In genomic region chr17:75844530-75845057, GRCh38 we compare ENCODE assay signal across 8 cellular contexts. TPM values are rescaled to one million over a fixed set of nuclear protein-coding genes. Genes with fewer than 3 reads are reported as not detected.
DNase-seq lines count a peak whose midpoint lies in the region; ATAC-seq and TF ChIP-seq lines count a peak whose summit lies in the region.

No MANE protein-coding gene starts in this region.

- H3K27me3 Mint-ChIP-seq in CD8-positive, alpha-beta T cell (ENCODE audit: low read depth), result no peaks in the 10 kb centered on the region
- H3K27me3 Mint-ChIP-seq in activated T-helper 1 cell treated with anti-CD3 and anti-CD28 coated beads, Interleukin-12 subunit alpha, Interleukin-12 subunit beta, Interleukin-2, Interleukin-4 antibody, amounts not matched to agents 30 ng/mL and 10 ng/mL and 1 ng/mL, durations not matched to agents 14 hours and 24 hours and 36 hours (ENCODE audit: insufficient read depth), result no peaks in the 10 kb centered on the region

- H3K27ac ChIP-seq in CD8-positive, alpha-beta T cell (ENCODE audit: low read depth, low read length), result peak overlapping the region; percentile 88
- H3K27ac ChIP-seq in HEK293 (ENCODE audit: extremely low read depth, low read depth, low read length) (no peak overlapping the region), layer of hippocampus (ENCODE audit: low read depth, low read length) (peak overlapping the region; percentile 76), thyroid gland (peak overlapping the region; percentile 83 to 94 (median 90))

- CTCF ChIA-PET in CD8-positive, alpha-beta T cell (lab: Charles Lee), result interaction anchor here (0.9 to 5.4 kb wide), 15 partner anchors 10 to 146 kb away, joined by 3 to 30 read pairs (median 4); partner anchors contain the start of genes GALK1, TRIM47, TRIM65 and WBP2
- CTCF ChIA-PET in HEK293 (lab: Yijun Ruan, JAX), result interaction anchor here (0.7 to 5.5 kb wide), 12 partner anchors 8 to 61 kb away, joined by 3 to 40 read pairs (median 5); partner anchors contain the start of gene WBP2

- H3K36me3 Mint-ChIP-seq in CD8-positive, alpha-beta T cell, result peaks cover 49% of the 10 kb centered on the region
- peaks cover 21% of the 10 kb centered on the region for H3K36me3 Mint-ChIP-seq in activated T-helper 1 cell treated with anti-CD3 and anti-CD28 coated beads, Interleukin-12 subunit alpha, Interleukin-12 subunit beta, Interleukin-2, Interleukin-4 antibody, amounts not matched to agents 30 ng/mL and 10 ng/mL and 1 ng/mL, durations not matched to agents 14 hours and 24 hours and 36 hours (ENCODE audit: low read depth)

- no peak for TF ChIP-seq POLR2A in thyroid gland (IDR thresholded peaks at IDR 0.05)

- H3K27ac Mint-ChIP-seq in CD8-positive, alpha-beta T cell, result peak overlapping the region; percentile 96
- H3K27ac Mint-ChIP-seq in activated T-helper 1 cell treated with anti-CD3 and anti-CD28 coated beads, Interleukin-12 subunit alpha, Interleukin-12 subunit beta, Interleukin-2, Interleukin-4 antibody, amounts not matched to agents 30 ng/mL and 10 ng/mL and 1 ng/mL, durations not matched to agents 14 hours and 24 hours and 36 hours, result peak overlapping the region; percentile 97

- H3K4me3 ChIP-seq in CD8-positive, alpha-beta T cell (ENCODE audit: low read depth, low read length), result peak overlapping the region; percentile 93
- H3K4me3 ChIP-seq in HEK293 (ENCODE audit: low read depth, low read length), result no peak overlapping the region
- no peak overlapping the region for H3K4me3 ChIP-seq in thyroid gland (replicated peaks in 1 of 3)

- peaks cover 35% of the 10 kb centered on the region for H3K4me1 ChIP-seq in CD8-positive, alpha-beta T cell (ENCODE audit: insufficient read depth, low read length)
- H3K4me1 ChIP-seq in HEK293 (ENCODE audit: control insufficient read depth, insufficient read depth, low read length) (no peaks in the 10 kb centered on the region; the same call in 1 of the 2 replicates), thyroid gland (peaks cover 25 to 50% of the 10 kb centered on the region in 2 donors)

- H3K4me1 Mint-ChIP-seq in CD8-positive, alpha-beta T cell (ENCODE audit: low read depth), result peaks cover 31% of the 10 kb centered on the region
- peaks cover 16% of the 10 kb centered on the region for H3K4me1 Mint-ChIP-seq in activated T-helper 1 cell treated with anti-CD3 and anti-CD28 coated beads, Interleukin-12 subunit alpha, Interleukin-12 subunit beta, Interleukin-2, Interleukin-4 antibody, amounts not matched to agents 30 ng/mL and 10 ng/mL and 1 ng/mL, durations not matched to agents 14 hours and 24 hours and 36 hours (ENCODE audit: low read depth)

- H3K9me3 Mint-ChIP-seq in CD8-positive, alpha-beta T cell, result no peaks in the 10 kb centered on the region
- no peaks in the 10 kb centered on the region for H3K9me3 Mint-ChIP-seq in activated T-helper 1 cell treated with anti-CD3 and anti-CD28 coated beads, Interleukin-12 subunit alpha, Interleukin-12 subunit beta, Interleukin-2, Interleukin-4 antibody, amounts not matched to agents 30 ng/mL and 10 ng/mL and 1 ng/mL, durations not matched to agents 14 hours and 24 hours and 36 hours

- peak overlapping the region; percentile 93 for H3K4me3 Mint-ChIP-seq in CD8-positive, alpha-beta T cell
- H3K4me3 Mint-ChIP-seq in activated T-helper 1 cell treated with anti-CD3 and anti-CD28 coated beads, Interleukin-12 subunit alpha, Interleukin-12 subunit beta, Interleukin-2, Interleukin-4 antibody, amounts not matched to agents 30 ng/mL and 10 ng/mL and 1 ng/mL, durations not matched to agents 14 hours and 24 hours and 36 hours, result peak overlapping the region; percentile 94

- WGBS in thyroid gland, 2 donors, result 18 to 30% methylated on average over 7 to 8 of the region's 14 CpGs

- intact Hi-C loops in CD8-positive, alpha-beta T cell (cut with DNase I, micrococcal nuclease), result loop anchor here in 1 of 2 experiments (5.0 kb wide), 1 partner anchor 92 kb away; no protein-coding TSS in a partner anchor
- intact Hi-C loops in activated T-helper 1 cell treated with anti-CD3 and anti-CD28 coated beads, Interleukin-12 subunit alpha, Interleukin-12 subunit beta, Interleukin-2, Interleukin-4 antibody, amounts not matched to agents 30 ng/mL and 10 ng/mL and 1 ng/mL, durations not matched to agents 14 hours and 24 hours and 36 hours (cut with micrococcal nuclease), result loop anchor here (1.0 to 2.0 kb wide), 2 partner anchors 11 to 68 kb away; partner anchors contain the start of gene WBP2
- intact Hi-C loops in thyroid gland (cut with DNase I), result loop anchor here (10.0 kb wide), 1 partner anchor 180 kb away; the partner anchor contains the start of genes RECQL5 and SAP30BP

- no peaks in the 10 kb centered on the region for H3K9me3 ChIP-seq in CD8-positive, alpha-beta T cell (ENCODE audit: low read length)
- no peaks in the 10 kb centered on the region for H3K9me3 ChIP-seq in HEK293 (ENCODE audit: control insufficient read depth, insufficient read depth, low read depth, low read length)
- H3K9me3 ChIP-seq in thyroid gland, result no peaks in the 10 kb centered on the region

- POLR2A ChIA-PET in CD8-positive, alpha-beta T cell (lab: Charles Lee), result interaction anchor here (0.8 to 4.5 kb wide), 12 partner anchors 9 to 91 kb away, joined by 3 to 67 read pairs (median 4); partner anchors contain the start of genes TRIM65 and WBP2
- POLR2A ChIA-PET in HEK293 (lab: Yijun Ruan, JAX), result interaction anchor here (0.5 to 3.2 kb wide), 8 partner anchors 9 to 144 kb away, joined by 3 to 28 read pairs (median 5); partner anchors contain the start of genes TRIM47 and WBP2

- H3K36me3 ChIP-seq in CD8-positive, alpha-beta T cell (ENCODE audit: insufficient read depth, low read length), result peaks cover 39% of the 10 kb centered on the region
- H3K36me3 ChIP-seq in HEK293 (ENCODE audit: control insufficient read depth in 2 of 2, insufficient read depth in 1 of 2, low read length in 2 of 2) (peaks cover 0 to 38% of the 10 kb centered on the region in 2 experiments; a peak in 1 of 3 replicates), thyroid gland (peaks cover 34 to 35% of the 10 kb centered on the region in 2 donors)

- no peak for TF ChIP-seq CTCF in CD8-positive, alpha-beta T cell (IDR thresholded peaks at IDR 0.05)
- TF ChIP-seq CTCF in HEK293 (tag by site-specific recombination; IDR thresholded peaks at IDR 0.05) (no peak), thyroid gland (IDR thresholded peaks at IDR 0.05) (no peak)

- no peaks in the 10 kb centered on the region for H3K27me3 ChIP-seq in CD8-positive, alpha-beta T cell (ENCODE audit: insufficient read depth, low read length)
- H3K27me3 ChIP-seq in layer of hippocampus (ENCODE audit: control insufficient read depth, insufficient read depth, low read length), result no peaks in the 10 kb centered on the region
- H3K27me3 ChIP-seq in thyroid gland, result no peaks in the 10 kb centered on the region

- DNase-seq in CD8-positive, alpha-beta T cell, result peak in 1 of 7 experiments; percentile 41
- DNase-seq in activated T-helper 1 cell treated with anti-CD3 and anti-CD28 coated beads, Interleukin-12 subunit alpha, Interleukin-12 subunit beta, Interleukin-2, Interleukin-4 antibody, amounts not matched to agents 30 ng/mL and 10 ng/mL and 1 ng/mL, durations not matched to agents 14 hours and 24 hours and 36 hours (ENCODE audit: low spot score), result no peak
- peak; percentile 93 for DNase-seq in thyroid gland
- DNase-seq in pons (ENCODE audit: low spot score), result no peak
- no peak for DNase-seq in inferior parietal cortex (ENCODE audit: extremely low spot score)

- ATAC-seq in CD8-positive, alpha-beta T cell, result peak; percentile 7
- no peak for ATAC-seq in HG02798 (IDR thresholded peaks at IDR 0.05; ENCODE audit: poor library complexity, unreplicated experiment)

TF ChIP-seq in HEK293, 187 proteins besides CTCF, POLR2A, EP300 and RAD21 (continues in another document):
- no peak for TF ChIP-seq ZNF221 (tag by site-specific recombination; IDR thresholded peaks at IDR 0.05; ENCODE audit: borderline replicate concordance)

RNA-seq across cellular contexts. Expression of gene UNC13D, which starts 0.4 kb away (rescaled TPM):
- total RNA-seq in CD8-positive, alpha-beta T cell, result 100 to 1,000 TPM; 123 to 124 TPM
- 185 and 186 TPM in 2 replicates for total RNA-seq in activated T-helper 1 cell treated with anti-CD3 and anti-CD28 coated beads, Interleukin-12 subunit alpha, Interleukin-12 subunit beta, Interleukin-2, Interleukin-4 antibody, amounts not matched to agents 30 ng/mL and 10 ng/mL and 1 ng/mL, durations not matched to agents 14 hours and 24 hours and 36 hours
- total RNA-seq in thyroid gland, result 1 to 10 TPM; 4.0 to 8.1 (median 5.2) TPM

RNA-seq across cellular contexts. Expression of gene WBP2, which starts 10.5 kb away (rescaled TPM):
- 10 to 100 TPM; 69.1 to 80.2 TPM for total RNA-seq in CD8-positive, alpha-beta T cell
- 68.8 and 74.4 TPM in 2 replicates for total RNA-seq in activated T-helper 1 cell treated with anti-CD3 and anti-CD28 coated beads, Interleukin-12 subunit alpha, Interleukin-12 subunit beta, Interleukin-2, Interleukin-4 antibody, amounts not matched to agents 30 ng/mL and 10 ng/mL and 1 ng/mL, durations not matched to agents 14 hours and 24 hours and 36 hours
- 10 to 100 TPM; 41.8 to 64.5 (median 53.5) TPM for total RNA-seq in thyroid gland

RNA-seq across cellular contexts. Expression of gene TRIM47, which starts 33.8 kb away (rescaled TPM):
- 1 to 10 TPM; 1.6 to 1.7 TPM for total RNA-seq in CD8-positive, alpha-beta T cell
- total RNA-seq in activated T-helper 1 cell treated with anti-CD3 and anti-CD28 coated beads, Interleukin-12 subunit alpha, Interleukin-12 subunit beta, Interleukin-2, Interleukin-4 antibody, amounts not matched to agents 30 ng/mL and 10 ng/mL and 1 ng/mL, durations not matched to agents 14 hours and 24 hours and 36 hours, result 30.5 and 32.7 TPM in 2 replicates
- 10 to 100 TPM; 14.7 to 27.8 (median 19.7) TPM for total RNA-seq in thyroid gland

RNA-seq across cellular contexts. Expression of gene TRIM65, which starts 52.2 kb away (rescaled TPM):
- total RNA-seq in CD8-positive, alpha-beta T cell, result 10 to 100 TPM; 13.6 to 15.1 TPM
- 45.0 and 53.7 TPM in 2 replicates for total RNA-seq in activated T-helper 1 cell treated with anti-CD3 and anti-CD28 coated beads, Interleukin-12 subunit alpha, Interleukin-12 subunit beta, Interleukin-2, Interleukin-4 antibody, amounts not matched to agents 30 ng/mL and 10 ng/mL and 1 ng/mL, durations not matched to agents 14 hours and 24 hours and 36 hours
- 10 to 100 TPM; 23.0 to 39.4 (median 31.8) TPM for total RNA-seq in thyroid gland

RNA-seq across cellular contexts. Expression of gene UNK, which starts 60.0 kb away (rescaled TPM):
- 10 to 100 TPM; 37.3 to 42.8 TPM for total RNA-seq in CD8-positive, alpha-beta T cell
- total RNA-seq in activated T-helper 1 cell treated with anti-CD3 and anti-CD28 coated beads, Interleukin-12 subunit alpha, Interleukin-12 subunit beta, Interleukin-2, Interleukin-4 antibody, amounts not matched to agents 30 ng/mL and 10 ng/mL and 1 ng/mL, durations not matched to agents 14 hours and 24 hours and 36 hours, result 26.0 and 26.9 TPM in 2 replicates
- 10 to 100 TPM; 32.5 to 61.4 (median 47.9) TPM for total RNA-seq in thyroid gland

Comparison
In these comparisons a context has a peak if more than half of its experiments do, and no peak if none do; other contexts are left out.
1. DNase-seq: peak in thyroid gland (2 of 2); none in activated T-helper 1 cell treated with anti-CD3 and anti-CD28 coated beads, Interleukin-12 subunit alpha, Interleukin-12 subunit beta, Interleukin-2, Interleukin-4 antibody, amounts not matched to agents 30 ng/mL and 10 ng/mL and 1 ng/mL, durations not matched to agents 14 hours and 24 hours and 36 hours (single experiment), pons (single experiment) and inferior parietal cortex (single experiment).
2. RNA of gene UNC13D, which starts 0.4 kb away (total RNA-seq): 185 to 186 TPM in activated T-helper 1 cell treated with anti-CD3 and anti-CD28 coated beads, Interleukin-12 subunit alpha, Interleukin-12 subunit beta, Interleukin-2, Interleukin-4 antibody, amounts not matched to agents 30 ng/mL and 10 ng/mL and 1 ng/mL, durations not matched to agents 14 hours and 24 hours and 36 hours and 123 to 124 TPM in CD8-positive, alpha-beta T cell; 4.0 to 8.1 TPM in thyroid gland; every median in the first group is over 10 times any median in the second.
3. RNA of gene TRIM47, which starts 33.8 kb away (total RNA-seq): 30.5 to 32.7 TPM in activated T-helper 1 cell treated with anti-CD3 and anti-CD28 coated beads, Interleukin-12 subunit alpha, Interleukin-12 subunit beta, Interleukin-2, Interleukin-4 antibody, amounts not matched to agents 30 ng/mL and 10 ng/mL and 1 ng/mL, durations not matched to agents 14 hours and 24 hours and 36 hours and 14.7 to 27.8 TPM in thyroid gland; 1.6 to 1.7 TPM in CD8-positive, alpha-beta T cell; every median in the first group is over 4 times any median in the second.